Comparison of ENCODE assay signal across 20 cellular contexts in the genomic region with DNA sequence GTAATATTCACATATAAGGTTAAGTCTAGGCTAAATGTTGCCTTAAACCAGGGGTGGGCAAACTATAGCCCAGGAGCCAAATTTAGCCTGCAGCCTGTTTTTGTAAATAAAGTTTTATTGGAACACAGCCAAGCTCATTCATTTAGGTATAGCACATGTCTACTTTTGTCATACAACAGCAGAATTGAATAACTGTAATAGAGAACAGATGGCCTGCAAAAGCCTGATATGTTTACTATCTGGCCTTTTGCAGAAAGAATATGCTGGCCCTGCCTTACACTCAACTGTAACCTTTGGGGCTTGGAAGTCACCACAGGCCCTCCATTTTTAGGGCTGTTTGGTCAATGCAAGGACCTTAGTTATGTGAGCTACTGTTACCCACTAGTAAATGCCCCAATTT. TPM values are rescaled to one million over a fixed set of nuclear protein-coding genes. Genes with fewer than 3 reads are reported as not detected.
DNase-seq lines count a peak whose midpoint lies in the region; ATAC-seq lines count a peak whose summit lies in the region.
"Had no signal": no experiment of that assay in that cellular context is flagged by ENCODE, and none has a peak within 500 bp of the region (broad histone marks: within the 10 kb centered on the region; RNA-seq: fewer than 3 reads in every experiment).

No MANE protein-coding gene starts in this region.

- ATAC-seq in activated CD8-positive, alpha-beta memory T cell treated with anti-CD3 and anti-CD28 coated beads, Interleukin-2, amount 10 ng/mL, durations not matched to agents 7 days and 5 days = no peak
- ATAC-seq: Right ventricle myocardium inferior had no signal

- DNase-seq in NCI-H748 (lab: John Stamatoyannopoulos, UW; ENCODE audit: unreplicated experiment) (peak; percentile 18), NCI-H748 treated with DMSO at 0.1 percent for 48 hours (lab: John Stamatoyannopoulos, UW) (no peak), NCI-H2171 treated with DMSO at 0.1 percent for 48 hours (lab: John Stamatoyannopoulos, UW) (peak; percentile 80), SK-N-DZ (ENCODE audit: low spot score) (peak; percentile 27), fibroblast of gingiva (ENCODE audit: low read depth) (peak; percentile 7), amygdala (lab: John Stamatoyannopoulos, UW) (no peak)
- no peak for DNase-seq in activated CD8-positive, alpha-beta memory T cell treated with anti-CD3 and anti-CD28 coated beads, Interleukin-2, amount 10 ng/mL, durations not matched to agents 7 days and 5 days
- DNase-seq in stimulated activated CD4-positive, alpha-beta T cell treated with anti-CD3 and anti-CD28 coated beads, Interleukin-15, amount 100 ng/mL, for 24 hours = no peak
- DNase-seq: 8988T, DMS79 treated with DMSO at 0.1 percent for 48 hours, GM23248, H9, HFFc6, Kasumi-1, NCI-H187, NCI-H2107, NCI-H82, SW 1271, T-helper 2 cell had no signal

- CTCF ChIA-PET in activated CD8-positive, alpha-beta memory T cell treated with anti-CD3 and anti-CD28 coated beads, Interleukin-2, amount 10 ng/mL, durations not matched to agents 7 days and 5 days (lab: Charles Lee) = interaction anchor here (1.5 kb wide), 1 partner anchor 10 kb away, joined by 5 read pairs; no protein-coding TSS in a partner anchor

- no peaks in the 10 kb centered on the region for H3K9me3 Mint-ChIP-seq in activated CD8-positive, alpha-beta memory T cell treated with anti-CD3 and anti-CD28 coated beads, Interleukin-2, amount 10 ng/mL, durations not matched to agents 7 days and 5 days (ENCODE audit: low read depth)
- H3K9me3 Mint-ChIP-seq: H9, HFFc6 had no signal

- H3K4me3 Mint-ChIP-seq in activated CD8-positive, alpha-beta memory T cell treated with anti-CD3 and anti-CD28 coated beads, Interleukin-2, amount 10 ng/mL, durations not matched to agents 7 days and 5 days = no peak overlapping the region
- H3K4me3 Mint-ChIP-seq: H9, HFFc6 had no signal

- H3K27ac Mint-ChIP-seq in activated CD8-positive, alpha-beta memory T cell treated with anti-CD3 and anti-CD28 coated beads, Interleukin-2, amount 10 ng/mL, durations not matched to agents 7 days and 5 days = no peak overlapping the region
- H3K27ac Mint-ChIP-seq: H9, HFFc6 had no signal

- H3K27me3 Mint-ChIP-seq in activated CD8-positive, alpha-beta memory T cell treated with anti-CD3 and anti-CD28 coated beads, Interleukin-2, amount 10 ng/mL, durations not matched to agents 7 days and 5 days = peaks cover 3% of the 10 kb centered on the region

- no peaks in the 10 kb centered on the region for H3K36me3 Mint-ChIP-seq in activated CD8-positive, alpha-beta memory T cell treated with anti-CD3 and anti-CD28 coated beads, Interleukin-2, amount 10 ng/mL, durations not matched to agents 7 days and 5 days

- no peaks in the 10 kb centered on the region for H3K4me1 Mint-ChIP-seq in activated CD8-positive, alpha-beta memory T cell treated with anti-CD3 and anti-CD28 coated beads, Interleukin-2, amount 10 ng/mL, durations not matched to agents 7 days and 5 days

RNA-seq across cellular contexts. Expression of a gene that starts 17.7 kb away (rescaled TPM):
- polyA plus RNA-seq in SK-N-DZ (2014; cell fraction: cytosol; rRNA removed) = 62.3 and 65.1 TPM in 2 replicates
- 73.7 and 81.5 TPM in 2 replicates for polyA plus RNA-seq in SK-N-DZ (2014; cell fraction: nucleus; rRNA removed)
- total RNA-seq in activated CD8-positive, alpha-beta memory T cell treated with anti-CD3 and anti-CD28 coated beads, Interleukin-2, amount 10 ng/mL, durations not matched to agents 7 days and 5 days = 100 to 1,000 TPM; 127 to 179 TPM

RNA-seq across cellular contexts. Expression of a gene that starts 57.2 kb away (rescaled TPM):
- polyA plus RNA-seq in SK-N-DZ (2014; cell fraction: cytosol; rRNA removed) = 6.2 and 11.1 TPM in 2 replicates
- 10.3 and 15.7 TPM in 2 replicates for polyA plus RNA-seq in SK-N-DZ (2014; cell fraction: nucleus; rRNA removed)
- total RNA-seq in activated CD8-positive, alpha-beta memory T cell treated with anti-CD3 and anti-CD28 coated beads, Interleukin-2, amount 10 ng/mL, durations not matched to agents 7 days and 5 days = 10 to 100 TPM; 31.8 to 35.8 TPM
- total RNA-seq: GM23248 had no signal

Comparison
In these comparisons a context has a peak if more than half of its experiments do, and no peak if none do; other contexts are left out.
1. DNase-seq: peak in NCI-H748 (single experiment), NCI-H2171 treated with DMSO at 0.1 percent for 48 hours (single experiment), SK-N-DZ (single experiment) and fibroblast of gingiva (single experiment); none in NCI-H748 treated with DMSO at 0.1 percent for 48 hours (single experiment), amygdala (0 of 56), activated CD8-positive, alpha-beta memory T cell treated with anti-CD3 and anti-CD28 coated beads, Interleukin-2, amount 10 ng/mL, durations not matched to agents 7 days and 5 days (single experiment) and stimulated activated CD4-positive, alpha-beta T cell treated with anti-CD3 and anti-CD28 coated beads, Interleukin-15, amount 100 ng/mL, for 24 hours (single experiment).